ENCODE assay signal across 8 cellular contexts in genomic region chr15:34365836-34366235, GRCh38. TPM values are rescaled to one million over a fixed set of nuclear protein-coding genes. Genes with fewer than 3 reads are reported as not detected.
DNase-seq lines count a peak whose midpoint lies in the region; ATAC-seq, FAIRE-seq and TF ChIP-seq lines count a peak whose summit lies in the region.

No MANE protein-coding gene starts in this region.

- intact Hi-C loops in GM12878 (cut with micrococcal nuclease; ENCODE audit: unreplicated experiment) (loop anchor here (2.0 to 5.0 kb wide), 3 partner anchors 39 to 303 kb away; partner anchors contain the start of genes EMC7 and PGBD4), left lung (cut with DNase I) (no loop called here)

- SMC1A ChIA-PET in GM12878 (lab: Charles Lee; ENCODE audit: uncharacterized antibody, unreplicated experiment), result interaction anchor here (1.2 to 3.9 kb wide), 7 partner anchors 11 to 177 kb away, joined by 3 to 30 read pairs (median 10); partner anchors contain the start of genes NOP10, NUTM1 and SLC12A6

- TF ChIP-seq RAD21 in SK-N-SH (IDR thresholded peaks at IDR 0.05; ENCODE audit: low read length), result no peak
- TF ChIP-seq RAD21 in GM12878 (IDR thresholded peaks at IDR 0.05; ENCODE audit: insufficient read depth, low read depth, low read length), result no peak

- H3K4me1 ChIP-seq in SK-N-SH (ENCODE audit: control insufficient read depth in 1 of 2, insufficient read depth in 2 of 2, low read depth in 1 of 2, low read length in 1 of 2), result peaks cover 0 to 19% of the 10 kb centered on the region in 2 experiments; a peak in 1 of 4 replicates
- peaks cover 34% of the 10 kb centered on the region for H3K4me1 ChIP-seq in GM12878 (ENCODE audit: control insufficient read depth, insufficient read depth, low read length)
- peaks cover 11 to 22% of the 10 kb centered on the region in 2 donors for H3K4me1 ChIP-seq in left lung
- H3K4me1 ChIP-seq in thoracic aorta (ENCODE audit: control insufficient read depth in 1 of 2, low read depth in 2 of 2), result peaks cover 11 to 20% of the 10 kb centered on the region in 2 donors

- no peak for TF ChIP-seq POLR2A in GM12878 (IDR thresholded peaks at IDR 0.05; ENCODE audit: low read depth, low read length)

- no TSS peak for BruUV-seq in GM12878 (replicated peaks; lab: Mats Ljungman, UMichigan)

- H3K79me2 ChIP-seq in SK-N-SH (ENCODE audit: insufficient read depth), result peaks cover 24% of the 10 kb centered on the region
- H3K79me2 ChIP-seq in GM12878 (ENCODE audit: control insufficient read depth, insufficient read depth, low read length), result peaks cover 27% of the 10 kb centered on the region

- in situ Hi-C loops in GM12878 (cut with MboI), result no loop called here

- no peaks in the 10 kb centered on the region for H3F3A ChIP-seq in SK-N-SH (replicated peaks; ENCODE audit: insufficient read depth)

- DNase-seq in SK-N-SH (no peak), GM12878 (ENCODE audit: low read depth, low spot score) (no peak), left lung (no peak), thoracic aorta (ENCODE audit: low spot score) (no peak), GF-D8 (lab: John Stamatoyannopoulos, UW) (no peak), amniotic stem cell (lab: John Stamatoyannopoulos, UW) (no peak)

- POLR2A ChIA-PET in SK-N-SH (lab: Yijun Ruan, JAX) (interaction anchor here (0.9 to 2.7 kb wide), 3 partner anchors 23 to 141 kb away, joined by 3 to 19 read pairs (median 16); partner anchors contain the start of genes EMC4, NOP10, NUTM1 and SLC12A6), GM12878 (lab: Charles Lee) (interaction anchor here (0.5 to 2.6 kb wide), 5 partner anchors 23 to 82 kb away, joined by 3 to 11 read pairs (median 4); partner anchors contain the start of genes NOP10, NUTM1 and SLC12A6)

- RAD21 ChIA-PET in GM12878 (lab: Charles Lee; ENCODE audit: unreplicated experiment), result interaction anchor here (0.9 to 4.3 kb wide), 12 partner anchors 8 to 222 kb away, joined by 3 to 37 read pairs (median 8); partner anchors contain the start of genes EMC4, NOP10, NUTM1 and SLC12A6

- no peaks in the 10 kb centered on the region for H3K27me3 ChIP-seq in SK-N-SH (ENCODE audit: insufficient read depth)
- no peaks in the 10 kb centered on the region for H3K27me3 ChIP-seq in GM12878 (replicated peaks in 1 of 2; ENCODE audit: control insufficient read depth in 2 of 2, insufficient read depth in 2 of 2, low read length in 1 of 2)
- no peaks in the 10 kb centered on the region for H3K27me3 ChIP-seq in left lung
- no peaks in the 10 kb centered on the region for H3K27me3 ChIP-seq in thoracic aorta (replicated peaks; ENCODE audit: insufficient read depth)

- H3K36me3 ChIP-seq in SK-N-SH (replicated peaks in 1 of 2; ENCODE audit: control insufficient read depth in 1 of 2, insufficient read depth in 2 of 2, low read length in 1 of 2), result peaks cover 10 to 28% of the 10 kb centered on the region in 2 experiments
- H3K36me3 ChIP-seq in GM12878 (ENCODE audit: control insufficient read depth in 2 of 2, insufficient read depth in 2 of 2, low read length in 1 of 2), result peaks cover 0 to 12% of the 10 kb centered on the region in 2 experiments; a peak in 3 of 4 replicates
- H3K36me3 ChIP-seq in left lung, result peaks cover 0 to 11% of the 10 kb centered on the region in 2 donors
- peaks cover 16% of the 10 kb centered on the region for H3K36me3 ChIP-seq in thoracic aorta

- H4K20me1 ChIP-seq in SK-N-SH (ENCODE audit: insufficient read depth), result peaks cover 13% of the 10 kb centered on the region
- H4K20me1 ChIP-seq in GM12878 (ENCODE audit: control insufficient read depth, insufficient read depth), result no peaks in the 10 kb centered on the region

- H3K4me2 ChIP-seq in SK-N-SH (peak overlapping the region; percentile 99), GM12878 (ENCODE audit: control insufficient read depth, insufficient read depth) (peak overlapping the region; percentile 98)

- H3K9ac ChIP-seq in SK-N-SH (peak overlapping the region; percentile 75; the same call in 1 of the 2 replicates), GM12878 (ENCODE audit: control insufficient read depth, insufficient read depth, low read length) (peak overlapping the region; percentile 33)

- H3K27ac ChIP-seq in SK-N-SH (ENCODE audit: low read depth in 2 of 2, low read length in 1 of 2) (peak overlapping the region in 1 of 2 experiments; percentile 85; a peak in 1 of 4 replicates), GM12878 (ENCODE audit: control insufficient read depth, insufficient read depth) (peak overlapping the region; percentile 0; the same call in 1 of the 2 replicates), left lung (no peak overlapping the region), thoracic aorta (peak overlapping the region; percentile 14 to 19)

- H3K9me2 ChIP-seq in SK-N-SH, result no peaks in the 10 kb centered on the region

- ATAC-seq in SK-N-SH treated with all-trans-retinoic acid at 6 μM for 48 hours, result no peak
- ATAC-seq in GM12878, result no peak
- ATAC-seq in left lung, result no peak
- no peak for ATAC-seq in thoracic aorta (ENCODE audit: insufficient number of reproducible peaks, low FRiP score, low read depth)
- no peak for ATAC-seq in HG03469 (IDR thresholded peaks at IDR 0.05; ENCODE audit: unreplicated experiment)

- TF ChIP-seq EP300 in SK-N-SH (IDR thresholded peaks at IDR 0.05; ENCODE audit: borderline replicate concordance in 1 of 2, low read depth in 1 of 2, low read length in 1 of 2), result no peak
- TF ChIP-seq EP300 in GM12878 (IDR thresholded peaks at IDR 0.05; ENCODE audit: borderline replicate concordance in 1 of 2, control insufficient read depth in 1 of 2, low read depth in 2 of 2, low read length in 2 of 2), result no peak

- H3K9me3 ChIP-seq in SK-N-SH (no peaks in the 10 kb centered on the region), GM12878 (replicated peaks; ENCODE audit: control insufficient read depth, insufficient read depth, low read length) (no peaks in the 10 kb centered on the region), left lung (no peaks in the 10 kb centered on the region), thoracic aorta (no peaks in the 10 kb centered on the region)

- no peak for FAIRE-seq in GM12878 (lab: Jason Lieb, UNC)

- peak overlapping the region; percentile 74 to 99 for H3K4me3 ChIP-seq in SK-N-SH (ENCODE audit: low read depth in 2 of 2, low read length in 1 of 2)
- peak overlapping the region; percentile 83 for H3K4me3 ChIP-seq in GM12878
- H3K4me3 ChIP-seq in left lung, result peak overlapping the region; percentile 86 to 87
- H3K4me3 ChIP-seq in thoracic aorta, result peak overlapping the region; percentile 97

- CTCF ChIA-PET in SK-N-SH (lab: Yijun Ruan, JAX) (interaction anchor here (1.2 to 2.7 kb wide), 3 partner anchors 12 to 124 kb away, joined by 4 to 15 read pairs (median 13); partner anchors contain the start of genes NOP10 and NUTM1), GM12878 (lab: Yijun Ruan, JAX) (interaction anchor here (0.8 to 4.3 kb wide), 8 partner anchors 23 to 218 kb away, joined by 3 to 66 read pairs (median 3); partner anchors contain the start of genes GOLGA8B, NOP10, NUTM1 and SLC12A6)

- H2AFZ ChIP-seq in SK-N-SH (ENCODE audit: low read depth), result peak overlapping the region; percentile 63; the same call in 1 of the 2 replicates
- peak overlapping the region; percentile 40 for H2AFZ ChIP-seq in GM12878 (ENCODE audit: control insufficient read depth, low read depth, low read length)

- 41% methylated on average over 5 of the region's 5 CpGs for WGBS in SK-N-SH (ENCODE audit: low lambda C conversion rate)
- WGBS in GM12878 (ENCODE audit: insufficient coverage, insufficient replicate concordance, low lambda C conversion rate, missing lambda C conversion rate), result 2% methylated on average over 5 of the region's 5 CpGs

- TF ChIP-seq CTCF in SK-N-SH (IDR thresholded peaks at IDR 0.05), result no peak
- no peak for TF ChIP-seq CTCF in GM12878 (IDR thresholded peaks at IDR 0.05 in 2 of 3, conservative IDR thresholded peaks at IDR 0.05 in 1 of 3; ENCODE audit: control insufficient read depth in 2 of 3, extremely low read depth in 1 of 3, insufficient read depth in 1 of 3, low read depth in 3 of 3, low read length in 3 of 3)
- no peak for TF ChIP-seq CTCF in left lung (IDR thresholded peaks at IDR 0.05)
- TF ChIP-seq CTCF in thoracic aorta (IDR thresholded peaks at IDR 0.05), result no peak

RNA-seq across cellular contexts. Expression of gene LPCAT4, which starts 1.2 kb away (rescaled TPM):
- polyA plus RNA-seq in SK-N-SH (2012; rRNA removed) (78.6 and 88.4 TPM in 2 replicates), GM12878 (2011; rRNA removed) (26.7 and 44.0 TPM in 2 replicates), GM12878 (2014; fragmentation: Illumina TruSeq; extraction: Trizol) (23.9 and 38.2 TPM in 2 replicates), GM12878 (2014; fragmentation: Nextera tagmentation; extraction: Ambion mirVana) (10 to 100 TPM; 14.4 to 17.2 TPM), GM12878 (2014; rRNA removed) (47.6 and 57.2 TPM in 2 replicates), GM12878 (2016; fragmentation: Nextera tagmentation; extraction: Ambion mirVana) (10 to 100 TPM; 32.4 to 33.5 TPM)
- 33.7 and 43.6 TPM in 2 replicates for polyA plus RNA-seq in SK-N-SH (2012; cell fraction: cytosol; rRNA removed)
- 285 and 300 TPM in 2 replicates for polyA plus RNA-seq in SK-N-SH (2012; cell fraction: nucleus; rRNA removed)
- 57.6 and 73.7 TPM in 2 replicates for total RNA-seq in GM12878 (2013; cell fraction: nucleolus; rRNA removed)
- total RNA-seq in GM12878 (2014; rRNA removed) (16.8 and 18.6 TPM in 2 replicates), GM12878 (2014; rRNA removed; fragmentation: Illumina TruSeq; extraction: Trizol) (17.3 and 18.9 TPM in 2 replicates), GM12878 (2021) (46.2 and 51.1 TPM in 2 replicates), left lung (10 to 100 TPM; 38.8 to 46.3 TPM), thoracic aorta (10 to 100 TPM; 13.1 to 20.0 TPM)
- 23.5 TPM for polyA plus RNA-seq in GM12878 (2011; ENCODE audit: low read depth)
- polyA plus RNA-seq in GM12878 (2011; cell fraction: cytosol; rRNA removed), result 62.3 and 67.5 TPM in 2 replicates
- 231 and 303 TPM in 2 replicates for polyA plus RNA-seq in GM12878 (2011; cell fraction: nucleus; rRNA removed)
- polyA plus RNA-seq in GM12878 (2012), result 37.8 and 45.9 TPM in 2 replicates
- 17.0 and 30.8 TPM in 2 replicates for polyA minus RNA-seq in GM12878 (2011; rRNA and poly(A)+ RNA removed)
- 13.1 and 14.0 TPM in 2 replicates for polyA minus RNA-seq in GM12878 (2011; cell fraction: cytosol; rRNA and poly(A)+ RNA removed)
- 24.8 and 30.4 TPM in 2 replicates for polyA minus RNA-seq in GM12878 (2011; cell fraction: nucleus; rRNA and poly(A)+ RNA removed)

RNA-seq across cellular contexts. Expression of gene NUTM1, which starts 22.7 kb away (rescaled TPM):
- polyA plus RNA-seq in SK-N-SH (2012; rRNA removed), result not detected in 2 replicates
- not detected in 2 replicates for polyA plus RNA-seq in SK-N-SH (2012; cell fraction: cytosol; rRNA removed)
- not detected in 2 replicates for polyA plus RNA-seq in SK-N-SH (2012; cell fraction: nucleus; rRNA removed)
- total RNA-seq in GM12878 (2013; cell fraction: nucleolus; rRNA removed), result not detected in 2 replicates
- under 0.01 and 0.05 TPM in 2 replicates for total RNA-seq in GM12878 (2014; rRNA removed)
- total RNA-seq in GM12878 (2014; rRNA removed; fragmentation: Illumina TruSeq; extraction: Trizol), result not detected in 2 replicates
- not detected in 2 replicates for total RNA-seq in GM12878 (2021)
- 0.05 TPM for polyA plus RNA-seq in GM12878 (2011; ENCODE audit: low read depth)
- not detected in 2 replicates for polyA plus RNA-seq in GM12878 (2011; rRNA removed)
- polyA plus RNA-seq in GM12878 (2011; cell fraction: cytosol; rRNA removed), result not detected in 2 replicates
- not detected in 2 replicates for polyA plus RNA-seq in GM12878 (2011; cell fraction: nucleus; rRNA removed)
- 0.03 and 0.07 TPM in 2 replicates for polyA plus RNA-seq in GM12878 (2012)
- polyA plus RNA-seq in GM12878 (2014; fragmentation: Illumina TruSeq; extraction: Trizol), result not detected in 2 replicates
- polyA plus RNA-seq in GM12878 (2014; fragmentation: Nextera tagmentation; extraction: Ambion mirVana), result not detected
- 0.04 TPM in 1 of 2 replicates, not detected in the other for polyA plus RNA-seq in GM12878 (2014; rRNA removed)
- under 1 TPM in 1 of 2 experiments, not detected in 1; 0.05 TPM for polyA plus RNA-seq in GM12878 (2016; fragmentation: Nextera tagmentation; extraction: Ambion mirVana)
- polyA minus RNA-seq in GM12878 (2011; rRNA and poly(A)+ RNA removed), result not detected in 2 replicates
- not detected in 2 replicates for polyA minus RNA-seq in GM12878 (2011; cell fraction: cytosol; rRNA and poly(A)+ RNA removed)
- polyA minus RNA-seq in GM12878 (2011; cell fraction: nucleus; rRNA and poly(A)+ RNA removed), result not detected in 2 replicates
- total RNA-seq in left lung, result not detected
- total RNA-seq in thoracic aorta, result not detected

RNA-seq across cellular contexts. Expression of gene NOP10, which starts 22.9 kb away (rescaled TPM):
- polyA plus RNA-seq in SK-N-SH (2012; rRNA removed) (440 and 583 TPM in 2 replicates), GM12878 (2011; rRNA removed) (441 and 556 TPM in 2 replicates), GM12878 (2014; fragmentation: Illumina TruSeq; extraction: Trizol) (492 and 609 TPM in 2 replicates), GM12878 (2014; fragmentation: Nextera tagmentation; extraction: Ambion mirVana) (1,000 to 10,000 TPM; 1,758 to 1,778 TPM), GM12878 (2014; rRNA removed) (518 and 534 TPM in 2 replicates), GM12878 (2016; fragmentation: Nextera tagmentation; extraction: Ambion mirVana) (100 to 1,000 TPM; 590 to 634 TPM)
- polyA plus RNA-seq in SK-N-SH (2012; cell fraction: cytosol; rRNA removed), result 418 and 454 TPM in 2 replicates
- polyA plus RNA-seq in SK-N-SH (2012; cell fraction: nucleus; rRNA removed), result 177 and 230 TPM in 2 replicates
- 13.4 and 18.0 TPM in 2 replicates for total RNA-seq in GM12878 (2013; cell fraction: nucleolus; rRNA removed)
- total RNA-seq in GM12878 (2014; rRNA removed) (428 and 429 TPM in 2 replicates), GM12878 (2014; rRNA removed; fragmentation: Illumina TruSeq; extraction: Trizol) (411 and 417 TPM in 2 replicates), GM12878 (2021) (225 and 230 TPM in 2 replicates), left lung (100 to 1,000 TPM; 169 to 188 TPM), thoracic aorta (10 to 100 TPM; 28.9 to 88.8 TPM)
- 395 TPM for polyA plus RNA-seq in GM12878 (2011; ENCODE audit: low read depth)
- polyA plus RNA-seq in GM12878 (2011; cell fraction: cytosol; rRNA removed), result 578 and 762 TPM in 2 replicates
- polyA plus RNA-seq in GM12878 (2011; cell fraction: nucleus; rRNA removed), result 180 and 323 TPM in 2 replicates
- 229 and 266 TPM in 2 replicates for polyA plus RNA-seq in GM12878 (2012)
- polyA minus RNA-seq in GM12878 (2011; rRNA and poly(A)+ RNA removed), result 138 and 182 TPM in 2 replicates
- 52.2 and 56.8 TPM in 2 replicates for polyA minus RNA-seq in GM12878 (2011; cell fraction: cytosol; rRNA and poly(A)+ RNA removed)
- polyA minus RNA-seq in GM12878 (2011; cell fraction: nucleus; rRNA and poly(A)+ RNA removed), result 25.5 and 34.1 TPM in 2 replicates

RNA-seq across cellular contexts. Expression of gene SLC12A6, which starts 28.3 kb away (rescaled TPM):
- polyA plus RNA-seq in SK-N-SH (2012; rRNA removed) (7.7 and 8.0 TPM in 2 replicates), GM12878 (2011; rRNA removed) (94.4 and 94.8 TPM in 2 replicates), GM12878 (2014; fragmentation: Illumina TruSeq; extraction: Trizol) (52.3 and 61.7 TPM in 2 replicates), GM12878 (2014; fragmentation: Nextera tagmentation; extraction: Ambion mirVana) (1 to 10 TPM; 4.7 to 4.8 TPM), GM12878 (2014; rRNA removed) (42.7 and 51.7 TPM in 2 replicates), GM12878 (2016; fragmentation: Nextera tagmentation; extraction: Ambion mirVana) (10 to 100 TPM; 15.2 to 16.7 TPM)
- 6.6 and 6.8 TPM in 2 replicates for polyA plus RNA-seq in SK-N-SH (2012; cell fraction: cytosol; rRNA removed)
- polyA plus RNA-seq in SK-N-SH (2012; cell fraction: nucleus; rRNA removed), result 17.5 and 18.5 TPM in 2 replicates
- 335 and 348 TPM in 2 replicates for total RNA-seq in GM12878 (2013; cell fraction: nucleolus; rRNA removed)
- total RNA-seq in GM12878 (2014; rRNA removed) (32.9 and 34.3 TPM in 2 replicates), GM12878 (2014; rRNA removed; fragmentation: Illumina TruSeq; extraction: Trizol) (34.2 and 34.9 TPM in 2 replicates), GM12878 (2021) (33.2 and 36.3 TPM in 2 replicates), left lung (10 to 100 TPM; 25.3 to 47.4 TPM), thoracic aorta (10 to 100 TPM; 58.3 to 82.9 TPM)
- 28.7 TPM for polyA plus RNA-seq in GM12878 (2011; ENCODE audit: low read depth)
- 49.3 and 58.0 TPM in 2 replicates for polyA plus RNA-seq in GM12878 (2011; cell fraction: cytosol; rRNA removed)
- 161 and 175 TPM in 2 replicates for polyA plus RNA-seq in GM12878 (2011; cell fraction: nucleus; rRNA removed)
- 35.6 and 42.7 TPM in 2 replicates for polyA plus RNA-seq in GM12878 (2012)
- 173 and 192 TPM in 2 replicates for polyA minus RNA-seq in GM12878 (2011; rRNA and poly(A)+ RNA removed)
- polyA minus RNA-seq in GM12878 (2011; cell fraction: cytosol; rRNA and poly(A)+ RNA removed), result 38.4 and 38.6 TPM in 2 replicates
- 137 and 166 TPM in 2 replicates for polyA minus RNA-seq in GM12878 (2011; cell fraction: nucleus; rRNA and poly(A)+ RNA removed)

Comparison
In these comparisons a context has a peak if more than half of its experiments do, and no peak if none do; other contexts are left out.
1. H3K27ac ChIP-seq: peak in GM12878 (single experiment) and thoracic aorta (2 of 2); none in left lung (0 of 2).
2. Peak in every context shown above with its lines, with median percentiles within 50 percentile points of each other: H3K4me3 ChIP-seq.